In genomic region chr5:125032286-125032685, GRCh38 we compare ENCODE assay signal across 22 cellular contexts.
DNase-seq lines count a peak whose midpoint lies in the region; ATAC-seq and TF ChIP-seq lines count a peak whose summit lies in the region.
"Had no signal": no experiment of that assay in that cellular context is flagged by ENCODE, and none has a peak within 500 bp of the region (broad histone marks: within the 10 kb centered on the region; RNA-seq: fewer than 3 reads in every experiment).

No MANE protein-coding gene starts in this region.

- no peak for TF ChIP-seq CTCF in PC-3 (conservative IDR thresholded peaks at IDR 0.05; ENCODE audit: low read depth, low read length)
- TF ChIP-seq CTCF in fibroblast of pulmonary artery (IDR thresholded peaks at IDR 0.05; ENCODE audit: low read length, missing control alignments), result no peak

- no peak overlapping the region for H3K27ac Mint-ChIP-seq in activated CD4-positive, alpha-beta T cell treated with anti-CD3 and anti-CD28 coated beads, Interleukin-2, amount 10 ng/mL, durations not matched to agents 7 days and 5 days
- H3K27ac Mint-ChIP-seq: CD4-positive, alpha-beta T cell; dendritic cell treated with granulocyte-macrophage colony-stimulating factor and Interleukin-4, amounts not matched to agents 40 ng/mL and 50 ng/mL, for 4 days; neural progenitor cell; stimulated activated naive CD8-positive, alpha-beta T cell treated with anti-CD3 and anti-CD28 coated beads, Interleukin-15, Interleukin-2, amounts not matched to agents 100 ng/mL and 50 ng/mL, for 24 hours had no signal

- intact Hi-C loops in PC-3 (cut with micrococcal nuclease), result no loop called here
- intact Hi-C loops in sciatic nerve (cut with DNase I), result no loop called here

- peaks cover 1% of the 10 kb centered on the region for H3K27me3 Mint-ChIP-seq in activated CD4-positive, alpha-beta T cell treated with anti-CD3 and anti-CD28 coated beads, Interleukin-2, amount 10 ng/mL, durations not matched to agents 7 days and 5 days
- H3K27me3 Mint-ChIP-seq: CD4-positive, alpha-beta T cell; stimulated activated naive CD8-positive, alpha-beta T cell treated with anti-CD3 and anti-CD28 coated beads, Interleukin-15, Interleukin-2, amounts not matched to agents 100 ng/mL and 50 ng/mL, for 24 hours had no signal

- H3K4me3 ChIP-seq in PC-3 (ENCODE audit: low read length) (no peak overlapping the region), fibroblast of pulmonary artery (replicated peaks; ENCODE audit: low read depth, low read length) (no peak overlapping the region)
- H3K4me3 ChIP-seq: neural progenitor cell, SK-N-MC, tibial artery had no signal

- no peaks in the 10 kb centered on the region for H4K20me1 ChIP-seq in PC-3 (ENCODE audit: low read length)

- no peaks in the 10 kb centered on the region for H3K36me3 ChIP-seq in PC-3 (ENCODE audit: low read depth, low read length)
- H3K36me3 ChIP-seq: neural progenitor cell, tibial artery had no signal

- H3K4me1 Mint-ChIP-seq in activated CD4-positive, alpha-beta T cell treated with anti-CD3 and anti-CD28 coated beads, Interleukin-2, amount 10 ng/mL, durations not matched to agents 7 days and 5 days, result no peaks in the 10 kb centered on the region

- CTCF ChIA-PET in PC-3 (lab: Charles Lee), result interaction anchor here (0.6 kb wide), 1 partner anchor 11 kb away, joined by 4 read pairs; no protein-coding TSS in a partner anchor
- CTCF ChIA-PET in activated CD4-positive, alpha-beta T cell treated with anti-CD3 and anti-CD28 coated beads, Interleukin-2, amount 10 ng/mL, durations not matched to agents 7 days and 5 days (lab: Charles Lee), result no interaction called here

- no TSS peak for BruUV-seq in PC-3 (replicated peaks; lab: Mats Ljungman, UMichigan)

- no peaks in the 10 kb centered on the region for H3K79me2 ChIP-seq in PC-3 (ENCODE audit: low read length)

- no peak overlapping the region for H2AFZ ChIP-seq in PC-3 (ENCODE audit: low read length)
- H2AFZ ChIP-seq: neural progenitor cell had no signal

- POLR2A ChIA-PET in PC-3 (lab: Charles Lee; ENCODE audit: unreplicated experiment), result no interaction called here
- POLR2A ChIA-PET in activated CD4-positive, alpha-beta T cell treated with anti-CD3 and anti-CD28 coated beads, Interleukin-2, amount 10 ng/mL, durations not matched to agents 7 days and 5 days (lab: Charles Lee), result no interaction called here

- no peaks in the 10 kb centered on the region for H3K36me3 Mint-ChIP-seq in activated CD4-positive, alpha-beta T cell treated with anti-CD3 and anti-CD28 coated beads, Interleukin-2, amount 10 ng/mL, durations not matched to agents 7 days and 5 days (ENCODE audit: low read depth)

- no peaks in the 10 kb centered on the region for H3F3A ChIP-seq in PC-3 (ENCODE audit: low read length, unreplicated experiment)

- H3K9me3 Mint-ChIP-seq in activated CD4-positive, alpha-beta T cell treated with anti-CD3 and anti-CD28 coated beads, Interleukin-2, amount 10 ng/mL, durations not matched to agents 7 days and 5 days, result no peaks in the 10 kb centered on the region
- H3K9me3 Mint-ChIP-seq: CD4-positive, alpha-beta T cell; dendritic cell treated with granulocyte-macrophage colony-stimulating factor and Interleukin-4, amounts not matched to agents 40 ng/mL and 50 ng/mL, for 4 days had no signal

- H3K9me3 ChIP-seq in PC-3 (ENCODE audit: low read length), result no peaks in the 10 kb centered on the region
- H3K9me3 ChIP-seq: tibial artery had no signal

- H3K9ac ChIP-seq in PC-3 (ENCODE audit: low read length), result no peak overlapping the region
- H3K9ac ChIP-seq: neural progenitor cell had no signal

- ATAC-seq in PC-3 (no peak), sciatic nerve (peak; percentile 32)

- DNase-seq in H4 (ENCODE audit: low spot score) (peak; percentile 37), PC-3 (peak; percentile 29), fibroblast of pulmonary artery (ENCODE audit: low read depth) (peak; percentile 15), sciatic nerve (ENCODE audit: low spot score) (no peak), NCI-H2171 (lab: John Stamatoyannopoulos, UW) (no peak), amygdala (lab: John Stamatoyannopoulos, UW) (no peak), NCI-H1436 treated with DMSO at 0.1 percent for 48 hours (lab: John Stamatoyannopoulos, UW) (no peak)
- DNase-seq in activated CD4-positive, alpha-beta T cell treated with anti-CD3 and anti-CD28 coated beads, Interleukin-2, amount 10 ng/mL, durations not matched to agents 7 days and 5 days, result no peak
- DNase-seq: activated effector memory CD4-positive, alpha-beta T cell treated with anti-CD3 and anti-CD28 coated beads, Interleukin-2, amount 50 U/mL, for 16 hours; CD4-positive, alpha-beta T cell; foreskin melanocyte; hippocampal formation; NCI-H2107; NCI-H510A; NK-92 treated with Interleukin-12 subunit alpha and Interleukin-12 subunit beta, amount 100 ng/mL, for 24 hours; stimulated activated CD4-positive, alpha-beta T cell treated with anti-CD3 and anti-CD28 coated beads, Interleukin-4, amount 100 ng/mL, for 24 hours; T-helper 2 cell; tibial artery had no signal

- H3K9me2 ChIP-seq in PC-3 (replicated peaks; ENCODE audit: low read length), result no peaks in the 10 kb centered on the region

- H3K4me3 Mint-ChIP-seq in activated CD4-positive, alpha-beta T cell treated with anti-CD3 and anti-CD28 coated beads, Interleukin-2, amount 10 ng/mL, durations not matched to agents 7 days and 5 days, result no peak overlapping the region
- H3K4me3 Mint-ChIP-seq: CD4-positive, alpha-beta T cell; dendritic cell treated with granulocyte-macrophage colony-stimulating factor and Interleukin-4, amounts not matched to agents 40 ng/mL and 50 ng/mL, for 4 days; neural progenitor cell; stimulated activated naive CD8-positive, alpha-beta T cell treated with anti-CD3 and anti-CD28 coated beads, Interleukin-15, Interleukin-2, amounts not matched to agents 100 ng/mL and 50 ng/mL, for 24 hours had no signal

- H3K4me2 ChIP-seq in PC-3 (ENCODE audit: low read length), result no peak overlapping the region
- H3K4me2 ChIP-seq: neural progenitor cell had no signal

- no peaks in the 10 kb centered on the region for H3K27me3 ChIP-seq in PC-3 (ENCODE audit: low read length)
- H3K27me3 ChIP-seq: neural progenitor cell, tibial artery had no signal

- H3K27ac ChIP-seq in PC-3 (ENCODE audit: low read length), result no peak overlapping the region
- H3K27ac ChIP-seq: neural progenitor cell, SK-N-MC, tibial artery had no signal

- H3K4me1 ChIP-seq in PC-3 (ENCODE audit: insufficient read depth, low read length), result peaks cover 9% of the 10 kb centered on the region; the same call in 1 of the 2 replicates
- H3K4me1 ChIP-seq: neural progenitor cell, tibial artery had no signal

Comparison
In these comparisons a context has a peak if more than half of its experiments do, and no peak if none do; other contexts are left out.
1. DNase-seq: peak in H4 (single experiment), PC-3 (single experiment) and fibroblast of pulmonary artery (single experiment); none in sciatic nerve (single experiment), NCI-H2171 (single experiment), activated CD4-positive, alpha-beta T cell treated with anti-CD3 and anti-CD28 coated beads, Interleukin-2, amount 10 ng/mL, durations not matched to agents 7 days and 5 days (single experiment), amygdala (0 of 56) and NCI-H1436 treated with DMSO at 0.1 percent for 48 hours (single experiment).